Comparison of ENCODE assay signal across 7 cellular contexts in genomic region chr15:25862087-25862468, GRCh38. TPM values are rescaled to one million over a fixed set of nuclear protein-coding genes. Genes with fewer than 3 reads are reported as not detected.
DNase-seq lines count a peak whose midpoint lies in the region; ATAC-seq lines count a peak whose summit lies in the region.

No MANE protein-coding gene starts in this region.

- H3K9me3 Mint-ChIP-seq in IgD-negative memory B cell: no peaks in the 10 kb centered on the region
- H3K9me3 Mint-ChIP-seq in activated naive CD8-positive, alpha-beta T cell treated with anti-CD3 and anti-CD28 coated beads, Interleukin-2, amount 50 U/mL, for 24 hours: no peaks in the 10 kb centered on the region
- no peaks in the 10 kb centered on the region for H3K9me3 Mint-ChIP-seq in stimulated activated naive CD8-positive, alpha-beta T cell treated with anti-CD3 and anti-CD28 coated beads, Interleukin-15, Interleukin-2, amounts not matched to agents 100 ng/mL and 50 ng/mL, for 24 hours

- peaks cover 8 to 15% (median 12%) of the 10 kb centered on the region in 3 donors for H3K4me1 Mint-ChIP-seq in IgD-negative memory B cell
- peaks cover 49% of the 10 kb centered on the region for H3K4me1 Mint-ChIP-seq in activated naive CD8-positive, alpha-beta T cell treated with anti-CD3 and anti-CD28 coated beads, Interleukin-2, amount 50 U/mL, for 24 hours
- peaks cover 49% of the 10 kb centered on the region for H3K4me1 Mint-ChIP-seq in stimulated activated naive CD8-positive, alpha-beta T cell treated with anti-CD3 and anti-CD28 coated beads, Interleukin-15, Interleukin-2, amounts not matched to agents 100 ng/mL and 50 ng/mL, for 24 hours (ENCODE audit: low read depth)

- peaks cover 8% of the 10 kb centered on the region for H3K27me3 ChIP-seq in layer of hippocampus (ENCODE audit: control insufficient read depth, insufficient read depth, low read length)

- no peak for DNase-seq in activated naive CD8-positive, alpha-beta T cell treated with anti-CD3 and anti-CD28 coated beads, Interleukin-2, amount 50 U/mL, for 24 hours
- DNase-seq in NCI-H774 (lab: John Stamatoyannopoulos, UW): no peak
- DNase-seq in KBM-7: no peak

- peak overlapping the region in 3 of 4 donors; percentile 72 to 84 (median 84) for H3K4me3 Mint-ChIP-seq in IgD-negative memory B cell
- peak overlapping the region; percentile 89 for H3K4me3 Mint-ChIP-seq in activated naive CD8-positive, alpha-beta T cell treated with anti-CD3 and anti-CD28 coated beads, Interleukin-2, amount 50 U/mL, for 24 hours
- peak overlapping the region; percentile 89 for H3K4me3 Mint-ChIP-seq in stimulated activated naive CD8-positive, alpha-beta T cell treated with anti-CD3 and anti-CD28 coated beads, Interleukin-15, Interleukin-2, amounts not matched to agents 100 ng/mL and 50 ng/mL, for 24 hours

- H3K27me3 Mint-ChIP-seq in IgD-negative memory B cell: peaks cover 48% of the 10 kb centered on the region
- peaks cover 3% of the 10 kb centered on the region for H3K27me3 Mint-ChIP-seq in activated naive CD8-positive, alpha-beta T cell treated with anti-CD3 and anti-CD28 coated beads, Interleukin-2, amount 50 U/mL, for 24 hours
- peaks cover 9% of the 10 kb centered on the region for H3K27me3 Mint-ChIP-seq in stimulated activated naive CD8-positive, alpha-beta T cell treated with anti-CD3 and anti-CD28 coated beads, Interleukin-15, Interleukin-2, amounts not matched to agents 100 ng/mL and 50 ng/mL, for 24 hours

- ATAC-seq in activated naive CD8-positive, alpha-beta T cell treated with anti-CD3 and anti-CD28 coated beads, Interleukin-2, amount 50 U/mL, for 24 hours: peak; percentile 15
- ATAC-seq in GM21515 (IDR thresholded peaks at IDR 0.05; ENCODE audit: unreplicated experiment): no peak

- H3K27ac ChIP-seq in layer of hippocampus (ENCODE audit: low read depth, low read length): peak overlapping the region; percentile 38

- peaks cover 2% of the 10 kb centered on the region for H3K36me3 Mint-ChIP-seq in IgD-negative memory B cell
- peaks cover 32% of the 10 kb centered on the region for H3K36me3 Mint-ChIP-seq in activated naive CD8-positive, alpha-beta T cell treated with anti-CD3 and anti-CD28 coated beads, Interleukin-2, amount 50 U/mL, for 24 hours (ENCODE audit: low read depth)
- H3K36me3 Mint-ChIP-seq in stimulated activated naive CD8-positive, alpha-beta T cell treated with anti-CD3 and anti-CD28 coated beads, Interleukin-15, Interleukin-2, amounts not matched to agents 100 ng/mL and 50 ng/mL, for 24 hours (ENCODE audit: low read depth): peaks cover 28% of the 10 kb centered on the region

- H3K27ac Mint-ChIP-seq in IgD-negative memory B cell: no peak overlapping the region
- peak overlapping the region; percentile 84 for H3K27ac Mint-ChIP-seq in activated naive CD8-positive, alpha-beta T cell treated with anti-CD3 and anti-CD28 coated beads, Interleukin-2, amount 50 U/mL, for 24 hours
- peak overlapping the region; percentile 88 for H3K27ac Mint-ChIP-seq in stimulated activated naive CD8-positive, alpha-beta T cell treated with anti-CD3 and anti-CD28 coated beads, Interleukin-15, Interleukin-2, amounts not matched to agents 100 ng/mL and 50 ng/mL, for 24 hours

- in situ Hi-C loops in KBM-7 (cut with MboI; ENCODE audit: low pct_unique_long_range_greater_than_20kb, low sequenced_read_pairs): no loop called here

RNA-seq across cellular contexts. Expression of gene ATP10A, which starts 1.0 kb away (rescaled TPM):
- polyA plus RNA-seq in IgD-negative memory B cell: 0.48 TPM

Comparison
In these comparisons a context has a peak if more than half of its experiments do, and no peak if none do; other contexts are left out.
1. H3K27ac Mint-ChIP-seq: peak in activated naive CD8-positive, alpha-beta T cell treated with anti-CD3 and anti-CD28 coated beads, Interleukin-2, amount 50 U/mL, for 24 hours (single experiment) and stimulated activated naive CD8-positive, alpha-beta T cell treated with anti-CD3 and anti-CD28 coated beads, Interleukin-15, Interleukin-2, amounts not matched to agents 100 ng/mL and 50 ng/mL, for 24 hours (single experiment); none in IgD-negative memory B cell (0 of 3).
2. Peak in every context shown above with its lines, with median percentiles within 50 percentile points of each other: H3K4me3 Mint-ChIP-seq.